ENCODE assay signal across 8 cellular contexts in the genomic region with DNA sequence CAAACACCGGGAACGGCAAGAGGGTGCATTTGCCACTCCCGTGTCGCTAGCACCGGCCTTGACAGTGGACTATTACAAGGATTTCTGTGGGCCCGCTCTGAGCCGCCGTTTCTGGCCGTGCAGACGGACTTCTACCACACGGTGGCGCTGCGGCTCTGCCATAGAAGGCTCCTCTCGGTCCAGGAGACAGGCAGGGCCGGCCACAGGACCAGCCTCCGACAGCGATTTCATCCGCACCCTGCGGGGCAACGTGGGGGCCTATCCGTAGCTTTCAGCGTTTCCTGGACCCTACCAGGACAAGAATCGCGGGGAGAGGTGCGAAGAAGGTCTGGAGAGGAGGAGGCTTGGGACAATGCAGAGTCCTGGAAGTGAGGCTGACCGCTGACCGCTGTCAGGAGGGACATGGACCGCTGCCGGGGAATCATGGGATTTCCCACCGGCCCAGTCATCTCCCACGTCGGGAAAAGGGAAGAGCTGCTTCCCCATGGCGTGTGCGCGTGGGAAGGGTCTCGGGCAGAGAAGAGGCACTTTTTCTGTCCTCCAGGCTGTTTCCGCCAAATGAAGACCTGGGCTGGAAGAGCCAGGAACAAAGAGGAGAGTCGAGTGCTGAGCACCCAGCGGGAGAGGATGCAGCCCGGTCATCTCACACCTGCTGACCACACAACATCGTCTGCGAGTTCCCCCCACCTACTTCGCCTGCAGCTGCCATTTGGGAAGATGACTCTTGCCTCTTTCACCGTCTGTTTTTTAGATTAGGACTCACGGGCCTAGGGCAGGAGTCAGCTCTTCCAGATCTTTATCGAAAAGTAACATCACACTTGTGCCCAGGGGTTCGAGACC. TPM values are rescaled to one million over a fixed set of nuclear protein-coding genes. Genes with fewer than 3 reads are reported as not detected.
DNase-seq lines count a peak whose midpoint lies in the region; ATAC-seq and TF ChIP-seq lines count a peak whose summit lies in the region.

No MANE protein-coding gene starts in this region.

- peak overlapping the region; percentile 74 for H3K4me2 ChIP-seq in HCT116 (ENCODE audit: low read length)

- H3K4me3 ChIP-seq in HCT116 (replicated peaks in 1 of 2; ENCODE audit: low read depth in 1 of 2, low read length in 2 of 2) = peak overlapping the region; percentile 29 to 35
- peak overlapping the region in 1 of 4 donors; percentile 44 for H3K4me3 ChIP-seq in adrenal gland
- H3K4me3 ChIP-seq in upper lobe of right lung = peak overlapping the region; percentile 15

- TF ChIP-seq POLR2A in HCT116 (IDR thresholded peaks at IDR 0.05; ENCODE audit: borderline replicate concordance, extremely low read depth, insufficient read depth, insufficient read length) = no peak
- no peak for TF ChIP-seq POLR2A in adrenal gland (IDR thresholded peaks at IDR 0.05)

- peak; percentile 91 for TF ChIP-seq RAD21 in HCT116 (IDR thresholded peaks at IDR 0.05; ENCODE audit: low read depth)

- ATAC-seq in HCT116 = peak; percentile 93
- peak; percentile 92 for ATAC-seq in left ventricle myocardium superior
- ATAC-seq in upper lobe of right lung = peak; percentile 97

- POLR2A ChIA-PET in HCT116 (lab: Charles Lee) = no interaction called here

- H3K4me1 ChIP-seq in HCT116 (ENCODE audit: control insufficient read depth in 1 of 2, insufficient read depth in 2 of 2, low read length in 2 of 2) (peaks cover 0 to 12% of the 10 kb centered on the region in 2 experiments; a peak in 1 of 4 replicates), adrenal gland (replicated peaks in 1 of 2) (peaks cover 0 to 17% of the 10 kb centered on the region in 2 donors), upper lobe of right lung (peaks cover 6% of the 10 kb centered on the region)

- 28 to 42% (median 31%) methylated on average over 25 to 47 of the region's 47 CpGs for WGBS in adrenal gland, 4 donors

- H3K9ac ChIP-seq in HCT116 (ENCODE audit: low read length) = no peak overlapping the region

- H3K27me3 ChIP-seq in HCT116 (ENCODE audit: insufficient read depth, low read length) (no peaks in the 10 kb centered on the region), adrenal gland (no peaks in the 10 kb centered on the region), upper lobe of right lung (no peaks in the 10 kb centered on the region)

- H3K9me2 ChIP-seq in HCT116 (ENCODE audit: insufficient read depth) = no peaks in the 10 kb centered on the region

- H3K9me3 ChIP-seq in HCT116 (ENCODE audit: control insufficient read depth in 1 of 2, insufficient read depth in 1 of 2, low read depth in 1 of 2, low read length in 2 of 2) (no peaks in the 10 kb centered on the region), adrenal gland (replicated peaks in 1 of 3) (no peaks in the 10 kb centered on the region), upper lobe of right lung (no peaks in the 10 kb centered on the region)

- intact Hi-C loops in HCT116 (cut with micrococcal nuclease) = loop anchor here (1.0 to 5.0 kb wide), 5 partner anchors 119 to 781 kb away; no protein-coding TSS in a partner anchor
- intact Hi-C loops in adrenal gland (cut with DNase I) = loop anchor here in 1 of 2 donors (2.0 to 10.0 kb wide), 2 partner anchors 727 to 781 kb away; no protein-coding TSS in a partner anchor
- intact Hi-C loops in left ventricle myocardium superior (cut with micrococcal nuclease) = loop anchor here (10.0 kb wide), 1 partner anchor 747 kb away; no protein-coding TSS in a partner anchor
- intact Hi-C loops in upper lobe of right lung (cut with DNase I) = no loop called here

- BruUV-seq in HCT116 (replicated peaks; lab: Mats Ljungman, UMichigan) = no TSS peak

- H4K20me1 ChIP-seq in HCT116 (ENCODE audit: insufficient read depth) = no peaks in the 10 kb centered on the region

- peak overlapping the region; percentile 83 for H2AFZ ChIP-seq in HCT116 (ENCODE audit: low read depth, low read length, poor library complexity, severe bottlenecking)

- H3K27ac ChIP-seq in HCT116 (ENCODE audit: low read depth, low read length) = no peak overlapping the region
- peak overlapping the region in 2 of 5 donors; percentile 31 to 47 for H3K27ac ChIP-seq in adrenal gland
- no peak overlapping the region for H3K27ac ChIP-seq in upper lobe of right lung

- CTCF ChIA-PET in HCT116 (lab: Charles Lee) = interaction anchor here (0.7 to 1.6 kb wide), 10 partner anchors 8 to 750 kb away, joined by 3 to 6 read pairs (median 4); no protein-coding TSS in a partner anchor

- H3K79me2 ChIP-seq in HCT116 (ENCODE audit: insufficient read depth, low read length) = no peaks in the 10 kb centered on the region

- RAD21 ChIA-PET in HCT116 (lab: Charles Lee; ENCODE audit: low non-redundant PET in 1 of 2, low total read pairs in 2 of 2, uncharacterized antibody in 2 of 2, unreplicated experiment in 2 of 2) = interaction anchor here in 1 of 2 experiments (0.6 kb wide), 1 partner anchor 671 kb away, joined by 3 read pairs; no protein-coding TSS in a partner anchor

- peak; percentile 88 for DNase-seq in DMS53 (lab: John Stamatoyannopoulos, UW)
- peak; percentile 72 for DNase-seq in HCT116 (ENCODE audit: low read depth, low spot score)
- DNase-seq in NCI-H1417 (lab: John Stamatoyannopoulos, UW) = peak; percentile 88 to 96 (median 90)
- DNase-seq in T-helper 1 cell = peak; percentile 51 to 75 (median 67)
- peak; percentile 85 to 96 (median 91) for DNase-seq in adrenal gland
- DNase-seq in left ventricle myocardium superior = peak; percentile 96
- peak; percentile 44 for DNase-seq in pulmonary artery endothelial cell (ENCODE audit: low read depth, low spot score)
- peak; percentile 95 for DNase-seq in upper lobe of right lung

- no peaks in the 10 kb centered on the region for H3K36me3 ChIP-seq in HCT116 (ENCODE audit: control insufficient read depth in 1 of 2, insufficient read depth in 2 of 2, low read length in 2 of 2)
- no peaks in the 10 kb centered on the region for H3K36me3 ChIP-seq in adrenal gland (replicated peaks in 1 of 2)
- H3K36me3 ChIP-seq in upper lobe of right lung = no peaks in the 10 kb centered on the region

- TF ChIP-seq CTCF in HCT116 (IDR thresholded peaks at IDR 0.05 in 2 of 3, conservative IDR thresholded peaks at IDR 0.05 in 1 of 3; ENCODE audit: borderline replicate concordance in 1 of 3, insufficient read depth in 1 of 3, low read depth in 2 of 3, low read length in 2 of 3) (peak; percentile 77 to 91 (median 86); a peak in 5 of 6 replicates), adrenal gland (IDR thresholded peaks at IDR 0.05) (peak; percentile 84 to 98 (median 93)), upper lobe of right lung (IDR thresholded peaks at IDR 0.05) (peak; percentile 95)

TF ChIP-seq in HCT116, 20 proteins besides CTCF, POLR2A, EP300 and RAD21:
- TF ChIP-seq SRF (IDR thresholded peaks at IDR 0.05; ENCODE audit: low read depth) (no peak), CEBPB (IDR thresholded peaks at IDR 0.05; ENCODE audit: low read depth) (no peak), JUND (IDR thresholded peaks at IDR 0.05) (no peak), EZH2 (IDR thresholded peaks at IDR 0.05) (no peak), ZNF274 (IDR thresholded peaks at IDR 0.05; ENCODE audit: low read depth, low read length) (no peak)
- TF ChIP-seq, protein P1, sequence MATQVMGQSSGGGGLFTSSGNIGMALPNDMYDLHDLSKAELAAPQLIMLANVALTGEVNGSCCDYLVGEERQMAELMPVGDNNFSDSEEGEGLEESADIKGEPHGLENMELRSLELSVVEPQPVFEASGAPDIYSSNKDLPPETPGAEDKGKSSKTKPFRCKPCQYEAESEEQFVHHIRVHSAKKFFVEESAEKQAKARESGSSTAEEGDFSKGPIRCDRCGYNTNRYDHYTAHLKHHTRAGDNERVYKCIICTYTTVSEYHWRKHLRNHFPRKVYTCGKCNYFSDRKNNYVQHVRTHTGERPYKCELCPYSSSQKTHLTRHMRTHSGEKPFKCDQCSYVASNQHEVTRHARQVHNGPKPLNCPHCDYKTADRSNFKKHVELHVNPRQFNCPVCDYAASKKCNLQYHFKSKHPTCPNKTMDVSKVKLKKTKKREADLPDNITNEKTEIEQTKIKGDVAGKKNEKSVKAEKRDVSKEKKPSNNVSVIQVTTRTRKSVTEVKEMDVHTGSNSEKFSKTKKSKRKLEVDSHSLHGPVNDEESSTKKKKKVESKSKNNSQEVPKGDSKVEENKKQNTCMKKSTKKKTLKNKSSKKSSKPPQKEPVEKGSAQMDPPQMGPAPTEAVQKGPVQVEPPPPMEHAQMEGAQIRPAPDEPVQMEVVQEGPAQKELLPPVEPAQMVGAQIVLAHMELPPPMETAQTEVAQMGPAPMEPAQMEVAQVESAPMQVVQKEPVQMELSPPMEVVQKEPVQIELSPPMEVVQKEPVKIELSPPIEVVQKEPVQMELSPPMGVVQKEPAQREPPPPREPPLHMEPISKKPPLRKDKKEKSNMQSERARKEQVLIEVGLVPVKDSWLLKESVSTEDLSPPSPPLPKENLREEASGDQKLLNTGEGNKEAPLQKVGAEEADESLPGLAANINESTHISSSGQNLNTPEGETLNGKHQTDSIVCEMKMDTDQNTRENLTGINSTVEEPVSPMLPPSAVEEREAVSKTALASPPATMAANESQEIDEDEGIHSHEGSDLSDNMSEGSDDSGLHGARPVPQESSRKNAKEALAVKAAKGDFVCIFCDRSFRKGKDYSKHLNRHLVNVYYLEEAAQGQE (IDR thresholded peaks at IDR 0.05; ENCODE audit: low read depth) = no peak
TF ChIP-seq in HCT116: peak in this region for 0.

RNA-seq across cellular contexts. Expression of a gene that starts 35.5 kb away (rescaled TPM):
- not detected for total RNA-seq in HCT116 (2021; ENCODE audit: unreplicated experiment)
- polyA plus RNA-seq in HCT116 (2012) = 0.05 TPM in 1 of 2 replicates, not detected in the other
- total RNA-seq in adrenal gland = 10 to 100 TPM in 6 of 8 donors, 1 to 10 TPM in 2; 3.1 to 30.1 (median 12.6) TPM
- polyA plus RNA-seq in adrenal gland = 10 to 100 TPM in 2 of 3 donors, 1 to 10 TPM in 1; 2.7 to 24.4 (median 20.8) TPM
- 1.9 TPM for total RNA-seq in left ventricle myocardium superior
- total RNA-seq in pulmonary artery endothelial cell = 0.18 and 0.20 TPM in 2 replicates
- total RNA-seq in upper lobe of right lung = 6.4 TPM

Comparison
In these comparisons a context has a peak if more than half of its experiments do, and no peak if none do; other contexts are left out.
1. DNase-seq: peak in every context shown above with its lines; median percentile 96 in left ventricle myocardium superior; 95 in upper lobe of right lung; 91 in adrenal gland; 90 in NCI-H1417; 88 in DMS53; 72 in HCT116; 67 in T-helper 1 cell; 44 in pulmonary artery endothelial cell.